Comparison of ENCODE assay signal across 21 cellular contexts in the genomic region with DNA sequence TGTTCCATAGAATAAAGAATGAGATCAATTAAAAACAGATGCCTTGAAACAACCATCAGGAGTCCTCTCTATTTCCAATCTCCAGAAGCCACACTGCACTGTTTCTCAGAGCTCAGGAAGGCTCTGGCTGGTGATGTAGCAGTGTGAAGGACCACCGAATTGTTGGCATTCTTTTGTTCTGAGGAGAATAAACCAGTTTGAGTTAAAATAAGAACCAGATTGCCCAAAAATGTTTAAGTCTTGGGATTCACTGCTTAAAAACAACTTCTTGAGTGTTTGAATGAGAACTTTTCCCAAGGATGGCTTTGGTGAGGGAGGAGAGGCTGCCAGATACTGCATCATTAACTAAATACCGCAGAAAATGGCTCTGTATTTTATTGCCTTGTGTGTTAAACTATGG.
DNase-seq lines count a peak whose midpoint lies in the region; ATAC-seq and TF ChIP-seq lines count a peak whose summit lies in the region.
"Had no signal": no experiment of that assay in that cellular context is flagged by ENCODE, and none has a peak within 500 bp of the region (broad histone marks: within the 10 kb centered on the region; RNA-seq: fewer than 3 reads in every experiment).

No MANE protein-coding gene starts in this region.

- ATAC-seq in heart left ventricle (no peak), Right ventricle myocardium superior (ENCODE audit: poor library complexity) (no peak)
- ATAC-seq: HCT116; naive thymus-derived CD4-positive, alpha-beta T cell had no signal

- no peaks in the 10 kb centered on the region for H3K36me3 Mint-ChIP-seq in mesothelial cell of epicardium
- H3K36me3 Mint-ChIP-seq: activated naive CD8-positive, alpha-beta T cell treated with anti-CD3 and anti-CD28 coated beads for 36 hours; IgD-negative memory B cell; memory B cell; naive thymus-derived CD4-positive, alpha-beta T cell had no signal

- peaks cover 24% of the 10 kb centered on the region for H3K9me3 Mint-ChIP-seq in mesothelial cell of epicardium
- H3K9me3 Mint-ChIP-seq: activated naive CD8-positive, alpha-beta T cell treated with anti-CD3 and anti-CD28 coated beads for 36 hours had no signal

- H3K4me1 ChIP-seq in heart left ventricle (peaks cover 0 to 34% (median 21%) of the 10 kb centered on the region in 12 donors), adipocyte (ENCODE audit: control insufficient read depth, insufficient read depth, low read length) (peaks cover 10% of the 10 kb centered on the region), transverse colon (peaks cover 13 to 37% (median 15%) of the 10 kb centered on the region in 4 donors)
- H3K4me1 ChIP-seq: BLaER1 treated with 17β-estradiol and CSF1 and Interleukin-3, amounts not matched to agents 10 nM and 100 nM had no signal

- H3K27me3 ChIP-seq in heart left ventricle (no peaks in the 10 kb centered on the region), adipocyte (replicated peaks; ENCODE audit: control insufficient read depth, insufficient read depth, low read length) (no peaks in the 10 kb centered on the region), transverse colon (no peaks in the 10 kb centered on the region)
- H3K27me3 ChIP-seq: BLaER1 treated with 17β-estradiol and CSF1 and Interleukin-3, amounts not matched to agents 10 nM and 100 nM; body of pancreas; ovary had no signal

- TF ChIP-seq POLR2A in heart left ventricle (IDR thresholded peaks at IDR 0.05) (no peak), transverse colon (IDR thresholded peaks at IDR 0.05) (no peak)

- in situ Hi-C loops in transverse colon (cut with MboI; ENCODE audit: low pct_ligation_motif_present in 1 of 4, low pct_unique_long_range_greater_than_20kb in 1 of 4, low sequenced_read_pairs in 3 of 4) = no loop called here

- no peaks in the 10 kb centered on the region for H3K36me3 ChIP-seq in heart left ventricle
- no peaks in the 10 kb centered on the region for H3K36me3 ChIP-seq in adipocyte (ENCODE audit: control insufficient read depth, insufficient read depth, low read length, severe bottlenecking)
- no peaks in the 10 kb centered on the region for H3K36me3 ChIP-seq in transverse colon
- H3K36me3 ChIP-seq: BLaER1 treated with 17β-estradiol and CSF1 and Interleukin-3, amounts not matched to agents 10 nM and 100 nM; ovary had no signal

- H3K27ac Mint-ChIP-seq in mesothelial cell of epicardium = peak overlapping the region; percentile 77
- H3K27ac Mint-ChIP-seq: activated naive CD8-positive, alpha-beta T cell treated with anti-CD3 and anti-CD28 coated beads for 36 hours; IgD-negative memory B cell; memory B cell; naive thymus-derived CD4-positive, alpha-beta T cell had no signal

- H3K27me3 Mint-ChIP-seq in mesothelial cell of epicardium (ENCODE audit: low read depth) = no peaks in the 10 kb centered on the region
- H3K27me3 Mint-ChIP-seq: activated naive CD8-positive, alpha-beta T cell treated with anti-CD3 and anti-CD28 coated beads for 36 hours had no signal

- H3K4me3 ChIP-seq in heart left ventricle (no peak overlapping the region), adipocyte (ENCODE audit: low read length) (no peak overlapping the region), transverse colon (no peak overlapping the region)
- H3K4me3 ChIP-seq: BLaER1 treated with 17β-estradiol and CSF1 and Interleukin-3, amounts not matched to agents 10 nM and 100 nM; body of pancreas; ovary had no signal

- H3K9me3 ChIP-seq in heart left ventricle (no peaks in the 10 kb centered on the region), adipocyte (ENCODE audit: control insufficient read depth, low read length) (no peaks in the 10 kb centered on the region), transverse colon (no peaks in the 10 kb centered on the region)
- H3K9me3 ChIP-seq: body of pancreas, ovary had no signal

- H3K4me1 Mint-ChIP-seq in mesothelial cell of epicardium = peaks cover 26% of the 10 kb centered on the region
- H3K4me1 Mint-ChIP-seq: activated naive CD8-positive, alpha-beta T cell treated with anti-CD3 and anti-CD28 coated beads for 36 hours; IgD-negative memory B cell; memory B cell; naive thymus-derived CD4-positive, alpha-beta T cell had no signal

- DNase-seq in heart left ventricle (no peak), Right ventricle myocardium superior (no peak), adipocyte (ENCODE audit: low read depth) (peak; percentile 44), mesothelial cell of epicardium (ENCODE audit: low spot score in 2 of 2, unreplicated experiment in 2 of 2) (no peak), transverse colon (no peak), NCI-H1105 treated with DMSO at 0.1 percent for 48 hours (lab: John Stamatoyannopoulos, UW) (no peak), UCSD-AML1 (lab: John Stamatoyannopoulos, UW; ENCODE audit: unreplicated experiment) (no peak)
- DNase-seq in stimulated activated CD4-positive, alpha-beta T cell treated with anti-CD3 and anti-CD28 coated beads, Interleukin-2, amount 100 ng/mL, for 48 hours = no peak
- DNase-seq: activated naive CD8-positive, alpha-beta T cell treated with anti-CD3 and anti-CD28 coated beads for 36 hours; naive thymus-derived CD4-positive, alpha-beta T cell; NCI-H2171; NCI-H69; stimulated activated CD4-positive, alpha-beta T cell treated with anti-CD3 and anti-CD28 coated beads, Interleukin-1b, Interleukin-23, amount 100 ng/mL, for 48 hours; stimulated activated naive CD4-positive, alpha-beta T cell had no signal

- no peak overlapping the region for H3K4me3 Mint-ChIP-seq in mesothelial cell of epicardium
- H3K4me3 Mint-ChIP-seq: activated naive CD8-positive, alpha-beta T cell treated with anti-CD3 and anti-CD28 coated beads for 36 hours; IgD-negative memory B cell; memory B cell; naive thymus-derived CD4-positive, alpha-beta T cell had no signal

- no peak overlapping the region for H3K9ac ChIP-seq in adipocyte (ENCODE audit: low read length)
- H3K9ac ChIP-seq: BLaER1 treated with 17β-estradiol and CSF1 and Interleukin-3, amounts not matched to agents 10 nM and 100 nM had no signal

- TF ChIP-seq CTCF in heart left ventricle (IDR thresholded peaks at IDR 0.05) = no peak
- TF ChIP-seq CTCF in mesothelial cell of epicardium (IDR thresholded peaks at IDR 0.05; ENCODE audit: unreplicated experiment) = no peak
- no peak for TF ChIP-seq CTCF in transverse colon (IDR thresholded peaks at IDR 0.05)

- intact Hi-C loops in heart left ventricle (cut with DNase I) (no loop called here), Right ventricle myocardium superior (cut with DNase I) (no loop called here), transverse colon (cut with DNase I; ENCODE audit: low total_unique reads) (no loop called here)

- peak overlapping the region in 11 of 12 donors; percentile 28 to 84 (median 64) for H3K27ac ChIP-seq in heart left ventricle
- H3K27ac ChIP-seq in transverse colon = peak overlapping the region; percentile 39 to 67 (median 59)
- H3K27ac ChIP-seq: 22Rv1; BLaER1 treated with 17β-estradiol and CSF1 and Interleukin-3, amounts not matched to agents 10 nM and 100 nM; body of pancreas had no signal

- TF ChIP-seq EP300 in transverse colon (IDR thresholded peaks at IDR 0.05; ENCODE audit: low read depth) = no peak

- WGBS in heart left ventricle, 4 donors = 73 to 91% (median 88%) methylated on average over 2 of the region's 2 CpGs
- WGBS in transverse colon (ENCODE audit: low coverage in 1 of 2), 2 donors = 69 to 73% methylated on average over 2 of the region's 2 CpGs
